Comparison of ENCODE assay signal across 31 cellular contexts in the genomic region with DNA sequence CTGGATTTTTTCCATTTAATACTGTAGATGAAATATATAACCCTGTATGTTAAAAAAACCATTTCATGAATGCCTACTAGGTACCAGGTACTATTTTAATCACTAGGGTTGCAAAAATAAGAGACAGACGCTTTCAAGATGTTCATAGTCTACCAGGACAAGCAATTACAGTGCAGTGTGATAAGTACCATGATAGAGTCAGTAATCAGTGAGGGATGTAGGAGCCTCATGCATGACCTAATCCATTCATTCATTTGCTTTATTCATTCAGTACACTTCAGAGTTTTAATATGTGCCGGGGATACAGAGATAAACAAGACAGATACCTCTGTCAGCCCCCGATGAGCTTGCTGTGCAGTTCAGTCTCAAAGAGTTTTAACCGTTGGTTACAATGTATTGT.
"Had no signal": no experiment of that assay in that cellular context is flagged by ENCODE, and none has a peak within 500 bp of the region (broad histone marks: within the 10 kb centered on the region; RNA-seq: fewer than 3 reads in every experiment).

No MANE protein-coding gene starts in this region.

- H3K9me3 ChIP-seq: SJSA1 had no signal

- DNase-seq: activated B cell treated with CpG ODN at 0.5 μM for 24 hours; activated CD4-positive, alpha-beta memory T cell treated with anti-CD3 and anti-CD28 coated beads, Interleukin-2, amount 10 ng/mL, durations not matched to agents 7 days and 5 days; activated CD4-positive, alpha-beta T cell treated with anti-CD3 and anti-CD28 coated beads for 4 hours; activated CD4-positive, CD25-positive, alpha-beta regulatory T cell treated with anti-CD3 and anti-CD28 coated beads, Interleukin-2, amount 50 U/mL, for 72 hours; activated CD8-positive, alpha-beta memory T cell treated with anti-CD3 and anti-CD28 coated beads for 24 hours; activated CD8-positive, alpha-beta memory T cell treated with anti-CD3 and anti-CD28 coated beads, Interleukin-2, amount 10 ng/mL, durations not matched to agents 7 days and 5 days; activated CD8-positive, alpha-beta memory T cell treated with anti-CD3 and anti-CD28 coated beads, Interleukin-2, amount 50 U/mL, for 48 hours; activated effector memory CD4-positive, alpha-beta T cell treated with Interleukin-2 at 50 U/mL for 16 hours; activated naive CD4-positive, alpha-beta T cell treated with anti-CD3 and anti-CD28 coated beads, Interleukin-2, amount 10 ng/mL, durations not matched to agents 7 days and 5 days; activated naive CD8-positive, alpha-beta T cell treated with anti-CD3 and anti-CD28 coated beads, Interleukin-2, amount 50 U/mL, for 24 hours; activated T-cell treated with anti-CD3 and anti-CD28 coated beads, Interleukin-2, amount 50 U/mL, for 48 hours; amniotic stem cell; aorta; Karpas-422; KBM-7; NCI-H1105; NCI-H1417 treated with DMSO at 0.1 percent for 48 hours; NCI-H1694; NCI-H1930; NCI-H2081 treated with DMSO at 0.1 percent for 48 hours; NCI-H226; NCI-H446 treated with DMSO at 0.1 percent for 48 hours; NCI-H524; NCI-H69; NK-92 treated with Interleukin-12 subunit alpha and Interleukin-12 subunit beta, amount 100 ng/mL, for 24 hours; PC-3; Peyer's patch; RPMI8226; SHP77 treated with DMSO at 0.1 percent for 48 hours had no signal

- H3K27me3 ChIP-seq: cardiac muscle cell, Peyer's patch had no signal

- H3K36me3 ChIP-seq: cardiac muscle cell, Peyer's patch, SJSA1 had no signal

- H3K4me3 ChIP-seq: cardiac muscle cell, Peyer's patch, SJSA1 had no signal

- H3K27ac ChIP-seq: Peyer's patch, SJSA1 had no signal

- ATAC-seq: activated CD8-positive, alpha-beta memory T cell treated with anti-CD3 and anti-CD28 coated beads, Interleukin-2, amount 10 ng/mL, durations not matched to agents 7 days and 5 days; activated naive CD8-positive, alpha-beta T cell treated with anti-CD3 and anti-CD28 coated beads, Interleukin-2, amount 50 U/mL, for 24 hours; PC-3 had no signal
